In the genomic region with DNA sequence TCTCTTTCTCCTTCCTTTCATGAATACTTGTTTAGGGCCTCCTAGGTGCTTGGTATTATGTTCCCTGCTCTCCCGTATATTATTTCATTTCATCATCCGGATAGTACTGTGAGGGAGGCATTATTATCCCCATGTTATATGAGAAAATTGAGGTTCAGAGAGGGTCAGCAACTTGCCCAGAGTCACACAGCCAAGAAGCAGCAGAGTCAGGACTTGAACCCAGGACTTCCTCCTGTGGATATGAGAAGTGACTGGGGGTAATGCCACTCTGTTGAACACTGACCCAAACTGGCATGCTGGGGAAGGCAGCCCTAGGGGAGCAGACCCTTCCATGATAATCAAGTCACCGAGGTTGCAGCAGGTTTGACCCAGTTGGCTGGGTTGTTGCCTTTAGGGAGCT, we compare ENCODE assay signal across 2 cellular contexts.
A peak's percentile ranks its signal among the peaks of the same experiment; 100 is the strongest.
TF ChIP-seq lines count a peak whose summit lies in the region.

No MANE protein-coding gene starts in this region.

TF ChIP-seq in A549, 52 proteins besides CTCF, POLR2A, EP300 and RAD21:
- TF ChIP-seq, protein P1, sequence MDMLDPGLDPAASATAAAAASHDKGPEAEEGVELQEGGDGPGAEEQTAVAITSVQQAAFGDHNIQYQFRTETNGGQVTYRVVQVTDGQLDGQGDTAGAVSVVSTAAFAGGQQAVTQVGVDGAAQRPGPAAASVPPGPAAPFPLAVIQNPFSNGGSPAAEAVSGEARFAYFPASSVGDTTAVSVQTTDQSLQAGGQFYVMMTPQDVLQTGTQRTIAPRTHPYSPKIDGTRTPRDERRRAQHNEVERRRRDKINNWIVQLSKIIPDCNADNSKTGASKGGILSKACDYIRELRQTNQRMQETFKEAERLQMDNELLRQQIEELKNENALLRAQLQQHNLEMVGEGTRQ (IDR thresholded peaks at IDR 0.05): no peak
- TF ChIP-seq ZFP36 (IDR thresholded peaks at IDR 0.05; ENCODE audit: borderline replicate concordance, partially characterized antibody) (peak; percentile 27), HOXA7 (CRISPR knock-in tag; IDR thresholded peaks at IDR 0.05) (no peak), TFCP2L1 (CRISPR knock-in tag; IDR thresholded peaks at IDR 0.05) (no peak), MAZ (IDR thresholded peaks at IDR 0.05; ENCODE audit: borderline replicate concordance, low read depth, low read length) (no peak), HDAC2 (IDR thresholded peaks at IDR 0.05) (no peak)

TF ChIP-seq in H1, 55 proteins besides CTCF, POLR2A, EP300 and RAD21:
- TF ChIP-seq JUN (IDR thresholded peaks at IDR 0.05; ENCODE audit: low read depth, low read length): no peak
- TF ChIP-seq POLR2AphosphoS5 (IDR thresholded peaks at IDR 0.05; ENCODE audit: low read depth, low read length): no peak
- TF ChIP-seq KDM1A (IDR thresholded peaks at IDR 0.05; ENCODE audit: borderline replicate concordance, low read length): peak; percentile 81; the same call in 1 of the 2 replicates
- no peak for TF ChIP-seq HDAC2 (IDR thresholded peaks at IDR 0.05; ENCODE audit: borderline replicate concordance in 1 of 2, low read depth in 2 of 2, low read length in 2 of 2)
TF ChIP-seq in H1: peak in this region for 1.
